22 cellular contexts compared by ENCODE assay signal in the genomic region with DNA sequence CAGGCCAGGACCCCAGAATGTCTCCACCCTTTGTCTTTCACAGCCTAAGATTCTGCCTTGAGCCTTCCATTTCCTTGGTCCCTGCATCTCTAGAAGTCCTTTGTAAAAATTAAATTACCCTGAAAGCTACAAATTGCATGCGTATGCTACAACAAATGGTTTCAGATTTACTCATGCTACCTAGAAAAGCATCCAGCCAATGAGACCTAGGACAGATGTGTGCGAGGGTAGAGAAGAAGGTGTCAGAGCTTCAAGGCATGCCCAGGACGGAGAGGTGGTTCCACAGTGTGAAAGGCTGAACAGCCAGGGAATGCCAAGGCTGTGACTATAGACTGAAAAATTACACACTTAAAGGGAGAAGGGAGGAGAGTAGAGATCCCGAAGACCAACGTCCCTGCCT. TPM values are rescaled to one million over a fixed set of nuclear protein-coding genes. Genes with fewer than 3 reads are reported as not detected.
DNase-seq lines count a peak whose midpoint lies in the region; ATAC-seq and TF ChIP-seq lines count a peak whose summit lies in the region.
"Had no signal": no experiment of that assay in that cellular context is flagged by ENCODE, and none has a peak within 500 bp of the region (broad histone marks: within the 10 kb centered on the region; RNA-seq: fewer than 3 reads in every experiment).

No MANE protein-coding gene starts in this region.

- 100% methylated on average over 1 of the region's 5 CpGs; no CpG with 5 or more reads in 1 of the 2 experiments for WGBS in IMR-90 (ENCODE audit: extremely low coverage in 2 of 2, insufficient read length in 1 of 2), 2 experiments

- no peaks in the 10 kb centered on the region for H3K36me3 Mint-ChIP-seq in activated T-cell treated with anti-CD3 and anti-CD28 coated beads, Interleukin-2, amount 50 U/mL, for 72 hours (ENCODE audit: insufficient read depth in 2 of 2)
- H3K36me3 Mint-ChIP-seq in neural progenitor cell: no peaks in the 10 kb centered on the region
- H3K36me3 Mint-ChIP-seq: CD14-positive monocyte had no signal

- POLR2A ChIA-PET in IMR-90 (lab: Charles Lee; ENCODE audit: unreplicated experiment): no interaction called here

- no peak overlapping the region for H3K4me3 Mint-ChIP-seq in activated T-cell treated with anti-CD3 and anti-CD28 coated beads, Interleukin-2, amount 50 U/mL, for 72 hours
- H3K4me3 Mint-ChIP-seq in neural progenitor cell: no peak overlapping the region
- H3K4me3 Mint-ChIP-seq: CD14-positive monocyte, GM23338, T-helper 17 cell had no signal

- H2AFZ ChIP-seq in IMR-90 (replicated peaks; ENCODE audit: low read length, poor library complexity): no peak overlapping the region
- no peak overlapping the region for H2AFZ ChIP-seq in neural progenitor cell (replicated peaks)
- H2AFZ ChIP-seq: GM23338 had no signal

- in situ Hi-C loops in IMR-90 (cut with MboI; ENCODE audit: low sequenced_read_pairs): no loop called here

- no peak for TF ChIP-seq CTCF in IMR-90 (conservative IDR thresholded peaks at IDR 0.05; ENCODE audit: low read depth, low read length)
- no peak for TF ChIP-seq CTCF in neural progenitor cell (IDR thresholded peaks at IDR 0.05)

- H4K8ac ChIP-seq in IMR-90 (ENCODE audit: low read depth in 2 of 2, low read length in 2 of 2): no peak overlapping the region

- H3K27me3 ChIP-seq in IMR-90 (ENCODE audit: control insufficient read depth, insufficient read depth, low read length) (no peaks in the 10 kb centered on the region), neural progenitor cell (no peaks in the 10 kb centered on the region)

- no peaks in the 10 kb centered on the region for H3K27me3 Mint-ChIP-seq in activated T-cell treated with anti-CD3 and anti-CD28 coated beads, Interleukin-2, amount 50 U/mL, for 72 hours (ENCODE audit: low read depth)
- H3K27me3 Mint-ChIP-seq in neural progenitor cell (ENCODE audit: insufficient read depth, low read depth): peaks cover 8% of the 10 kb centered on the region

- no peak overlapping the region for H3K14ac ChIP-seq in IMR-90 (replicated peaks; ENCODE audit: low read depth, low read length)

- no peaks in the 10 kb centered on the region for H3K79me2 ChIP-seq in neural progenitor cell (ENCODE audit: low read depth)

- H3K18ac ChIP-seq in IMR-90 (ENCODE audit: low read depth, low read length): no peak overlapping the region

- H4K5ac ChIP-seq in IMR-90 (ENCODE audit: low read depth, low read length): no peak overlapping the region

- no peak overlapping the region for H4K91ac ChIP-seq in IMR-90 (ENCODE audit: insufficient read depth, low read depth, low read length)

- H4K20me1 ChIP-seq in IMR-90 (ENCODE audit: insufficient read depth, low read length): peaks cover 20% of the 10 kb centered on the region
- H4K20me1 ChIP-seq in neural progenitor cell (ENCODE audit: low read depth): no peaks in the 10 kb centered on the region

- TF ChIP-seq POLR2A in IMR-90 (IDR thresholded peaks at IDR 0.05; ENCODE audit: low read depth, low read length): no peak

- intact Hi-C loops in IMR-90 (cut with micrococcal nuclease): no loop called here

- H3K27ac Mint-ChIP-seq in activated T-cell treated with anti-CD3 and anti-CD28 coated beads, Interleukin-2, amount 50 U/mL, for 72 hours: no peak overlapping the region
- H3K27ac Mint-ChIP-seq in neural progenitor cell: no peak overlapping the region
- H3K27ac Mint-ChIP-seq: CD14-positive monocyte, GM23338, T-helper 17 cell had no signal

- BruUV-seq in IMR-90 (replicated peaks; lab: Mats Ljungman, UMichigan): no TSS peak

- no peak overlapping the region for H2BK20ac ChIP-seq in IMR-90 (ENCODE audit: low read depth, low read length)

- no peak overlapping the region for H3K56ac ChIP-seq in IMR-90 (ENCODE audit: extremely low read depth, insufficient read depth, low read length)

- TF ChIP-seq RAD21 in IMR-90 (IDR thresholded peaks at IDR 0.05; ENCODE audit: low read length): no peak

- H2BK15ac ChIP-seq in IMR-90 (ENCODE audit: low read depth, low read length): no peak overlapping the region

- H3K9ac ChIP-seq in IMR-90 (ENCODE audit: low read depth, low read length): no peak overlapping the region
- no peak overlapping the region for H3K9ac ChIP-seq in neural progenitor cell

- no peaks in the 10 kb centered on the region for H3K36me3 ChIP-seq in IMR-90 (ENCODE audit: control insufficient read depth, insufficient read depth, low read length)
- no peaks in the 10 kb centered on the region for H3K36me3 ChIP-seq in neural progenitor cell

- ATAC-seq in GM18502 (IDR thresholded peaks at IDR 0.05; ENCODE audit: poor library complexity, unreplicated experiment): peak; percentile 77
- ATAC-seq in GM21360 (IDR thresholded peaks at IDR 0.05; ENCODE audit: unreplicated experiment): peak; percentile 90
- ATAC-seq in HG02870 (IDR thresholded peaks at IDR 0.05; ENCODE audit: unreplicated experiment): peak; percentile 80
- no peak for ATAC-seq in IMR-90 (ENCODE audit: low read depth)
- ATAC-seq in activated T-cell treated with anti-CD3 and anti-CD28 coated beads, Interleukin-2, amount 50 U/mL, for 72 hours (replicated peaks in 1 of 2): no peak
- ATAC-seq: GM23338, K562, Right ventricle myocardium inferior, T-helper 17 cell had no signal

- H3K9me1 ChIP-seq in IMR-90 (ENCODE audit: insufficient read depth, low read length): peaks cover 9% of the 10 kb centered on the region

- CTCF ChIA-PET in IMR-90 (lab: Yijun Ruan, JAX): no interaction called here

- H3K4ac ChIP-seq in IMR-90 (ENCODE audit: low read depth, low read length): no peak overlapping the region

- peaks cover 9% of the 10 kb centered on the region for H3F3A ChIP-seq in neural progenitor cell (ENCODE audit: low read depth)

- no peak overlapping the region for H3K4me3 ChIP-seq in IMR-90 (ENCODE audit: insufficient read depth, low read depth, low read length)
- H3K4me3 ChIP-seq in neural progenitor cell: no peak overlapping the region
- H3K4me3 ChIP-seq: GM23338, K562 had no signal

- no peak overlapping the region for H2BK120ac ChIP-seq in IMR-90 (ENCODE audit: low read depth, low read length)

- dilution Hi-C loops in IMR-90 (cut with HindIII; ENCODE audit: low sequenced_read_pairs, unreplicated experiment): no loop called here

- H2AK5ac ChIP-seq in IMR-90 (ENCODE audit: low read depth, low read length): peak overlapping the region; percentile 50

- no peak overlapping the region for H3K23ac ChIP-seq in IMR-90 (ENCODE audit: low read depth, low read length)

- H3K9me3 Mint-ChIP-seq in activated T-cell treated with anti-CD3 and anti-CD28 coated beads, Interleukin-2, amount 50 U/mL, for 72 hours: no peaks in the 10 kb centered on the region
- no peaks in the 10 kb centered on the region for H3K9me3 Mint-ChIP-seq in neural progenitor cell
- H3K9me3 Mint-ChIP-seq: CD14-positive monocyte, GM23338 had no signal

- H3K9me3 ChIP-seq in IMR-90 (ENCODE audit: control insufficient read depth, insufficient read depth, low read length) (no peaks in the 10 kb centered on the region), neural progenitor cell (ENCODE audit: low read depth) (no peaks in the 10 kb centered on the region)

- no peak overlapping the region for H2BK5ac ChIP-seq in IMR-90 (ENCODE audit: low read depth, low read length, poor library complexity, severe bottlenecking)

- H3K27ac ChIP-seq in IMR-90 (ENCODE audit: insufficient read depth, low read length) (no peak overlapping the region), neural progenitor cell (no peak overlapping the region)

- peaks cover 43 to 75% of the 10 kb centered on the region in 2 experiments for H3K79me1 ChIP-seq in IMR-90 (ENCODE audit: low read depth in 1 of 2, low read length in 2 of 2)

- H3K4me2 ChIP-seq in IMR-90 (ENCODE audit: low read depth, low read length) (no peak overlapping the region), neural progenitor cell (no peak overlapping the region)
- H3K4me2 ChIP-seq: GM23338 had no signal

- no peak overlapping the region for H2AK9ac ChIP-seq in IMR-90 (replicated peaks; ENCODE audit: low read depth, low read length, poor library complexity)

- H3K4me1 Mint-ChIP-seq in activated T-cell treated with anti-CD3 and anti-CD28 coated beads, Interleukin-2, amount 50 U/mL, for 72 hours (ENCODE audit: low read depth): no peaks in the 10 kb centered on the region
- peaks cover 18% of the 10 kb centered on the region for H3K4me1 Mint-ChIP-seq in neural progenitor cell
- H3K4me1 Mint-ChIP-seq: CD14-positive monocyte, T-helper 17 cell had no signal

- H3K4me1 ChIP-seq in IMR-90 (ENCODE audit: control insufficient read depth, insufficient read depth, low read length) (peaks cover 11% of the 10 kb centered on the region), neural progenitor cell (peaks cover 19% of the 10 kb centered on the region)

- no peak for DNase-seq in IMR-90
- no peak for DNase-seq in activated T-cell treated with anti-CD3 and anti-CD28 coated beads, Interleukin-2, amount 50 U/mL, for 72 hours
- no peak for DNase-seq in OCI-M1 (lab: John Stamatoyannopoulos, UW)
- DNase-seq in T-helper 9 cell: no peak
- no peak for DNase-seq in neural progenitor cell (ENCODE audit: low spot score)
- DNase-seq: 8988T, DMS79 treated with DMSO at 0.1 percent for 48 hours, HCEC 1CT, NCI-H1092 treated with DMSO at 0.1 percent for 48 hours, NCI-H146, NCI-H2081, NCI-H2171 treated with DMSO at 0.1 percent for 48 hours, NCI-H446, NCI-H526 treated with DMSO at 0.1 percent for 48 hours, T-helper 17 cell had no signal

TF ChIP-seq in IMR-90, 13 proteins besides CTCF, POLR2A, EP300 and RAD21 (continues in another document):
- TF ChIP-seq CEBPB (IDR thresholded peaks at IDR 0.05; ENCODE audit: low read depth, low read length) (no peak), RFX5 (IDR thresholded peaks at IDR 0.05; ENCODE audit: low read depth, low read length) (no peak), MXI1 (IDR thresholded peaks at IDR 0.05; ENCODE audit: borderline replicate concordance, low read depth, low read length) (no peak), MAZ (IDR thresholded peaks at IDR 0.05; ENCODE audit: borderline replicate concordance, low read depth, low read length) (no peak)
- TF ChIP-seq, protein P1, sequence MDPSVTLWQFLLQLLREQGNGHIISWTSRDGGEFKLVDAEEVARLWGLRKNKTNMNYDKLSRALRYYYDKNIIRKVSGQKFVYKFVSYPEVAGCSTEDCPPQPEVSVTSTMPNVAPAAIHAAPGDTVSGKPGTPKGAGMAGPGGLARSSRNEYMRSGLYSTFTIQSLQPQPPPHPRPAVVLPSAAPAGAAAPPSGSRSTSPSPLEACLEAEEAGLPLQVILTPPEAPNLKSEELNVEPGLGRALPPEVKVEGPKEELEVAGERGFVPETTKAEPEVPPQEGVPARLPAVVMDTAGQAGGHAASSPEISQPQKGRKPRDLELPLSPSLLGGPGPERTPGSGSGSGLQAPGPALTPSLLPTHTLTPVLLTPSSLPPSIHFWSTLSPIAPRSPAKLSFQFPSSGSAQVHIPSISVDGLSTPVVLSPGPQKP (IDR thresholded peaks at IDR 0.05; ENCODE audit: borderline replicate concordance, low read depth, low read length): no peak

RNA-seq across cellular contexts. Expression of a gene that starts 40.2 kb away (rescaled TPM):
- total RNA-seq in IMR-90 (2012; rRNA removed) (93.9 and 148 TPM in 2 replicates), neural progenitor cell (ENCODE audit: low replicate concordance) (2.9 and 6.4 TPM in 2 replicates)
- polyA plus RNA-seq in IMR-90 (2012; rRNA removed): 64.8 and 65.1 TPM in 2 replicates
- 37.7 and 114 TPM in 2 replicates for polyA plus RNA-seq in IMR-90 (2012; cell fraction: cytosol; rRNA removed)
- polyA plus RNA-seq in IMR-90 (2012; cell fraction: nucleus; rRNA removed; ENCODE audit: low replicate concordance): 22.9 and 25.9 TPM in 2 replicates
- 1 to 10 TPM in 1 of 2 donors, under 1 TPM in 1; 0.81 to 1.2 TPM for total RNA-seq in activated T-cell treated with anti-CD3 and anti-CD28 coated beads, Interleukin-2, amount 50 U/mL, for 72 hours
- total RNA-seq: T-helper 17 cell had no signal
- polyA plus RNA-seq: CD14-positive monocyte, K562 had no signal

Comparison
In these comparisons a context has a peak if more than half of its experiments do, and no peak if none do; other contexts are left out.
1. ATAC-seq: peak in GM18502 (single experiment), GM21360 (single experiment) and HG02870 (single experiment); none in IMR-90 (single experiment) and activated T-cell treated with anti-CD3 and anti-CD28 coated beads, Interleukin-2, amount 50 U/mL, for 72 hours (0 of 2).
2. RNA of a gene that starts 40.2 kb away (total RNA-seq): 93.9 to 148 TPM in IMR-90; 2.9 to 6.4 TPM in neural progenitor cell and 0.81 to 1.2 TPM in activated T-cell treated with anti-CD3 and anti-CD28 coated beads, Interleukin-2, amount 50 U/mL, for 72 hours; every median in the first group is over 10 times any median in the second.